In genomic region chr12:122837306-122838265, GRCh38 we compare ENCODE assay signal across 1 cellular context.
TF ChIP-seq lines count a peak whose summit lies in the region.

No MANE protein-coding gene starts in this region.

TF ChIP-seq in liver, 16 proteins besides CTCF, POLR2A, EP300 and RAD21 (continued from another document):
- TF ChIP-seq REST (IDR thresholded peaks at IDR 0.05) (peak; percentile 53), SP1 (IDR thresholded peaks at IDR 0.05) (peak; percentile 14), FOXA2 (IDR thresholded peaks at IDR 0.05) (no peak), JUND (IDR thresholded peaks at IDR 0.05) (peak in 1 of 2 donors; percentile 33), GABPA (IDR thresholded peaks at IDR 0.05 in 1 of 2, conservative IDR thresholded peaks at IDR 0.05 in 1 of 2) (no peak), NR2F2 (IDR thresholded peaks at IDR 0.05) (no peak), FOXA1 (IDR thresholded peaks at IDR 0.05) (no peak), MAX (IDR thresholded peaks at IDR 0.05) (no peak), HNF4G (IDR thresholded peaks at IDR 0.05) (no peak), EGR1 (IDR thresholded peaks at IDR 0.05; ENCODE audit: low read depth in 2 of 2) (no peak), TAF1 (conservative IDR thresholded peaks at IDR 0.05) (no peak), YY1 (IDR thresholded peaks at IDR 0.05) (no peak), RXRA (IDR thresholded peaks at IDR 0.05) (peak; percentile 15 to 32)
